In genomic region chr11:27204527-27204926, GRCh38 we compare ENCODE assay signal across 12 cellular contexts.
DNase-seq lines count a peak whose midpoint lies in the region; ATAC-seq, FAIRE-seq and TF ChIP-seq lines count a peak whose summit lies in the region.
"Had no signal": no experiment of that assay in that cellular context is flagged by ENCODE, and none has a peak within 500 bp of the region (broad histone marks: within the 10 kb centered on the region; RNA-seq: fewer than 3 reads in every experiment).

No MANE protein-coding gene starts in this region.

- no peak overlapping the region for H3K4me2 ChIP-seq in endothelial cell of umbilical vein (ENCODE audit: insufficient read depth, low read length)

- CTCF ChIA-PET in AG04449 (lab: Yijun Ruan, JAX): interaction anchor here (1.1 to 6.4 kb wide), 5 partner anchors 11 to 282 kb away, joined by 3 to 35 read pairs (median 5); no protein-coding TSS in a partner anchor
- CTCF ChIA-PET in endothelial cell of umbilical vein (lab: Charles Lee): interaction anchor here (2.4 to 13.5 kb wide), 3 partner anchors 92 to 293 kb away, joined by 9 to 183 read pairs (median 47); no protein-coding TSS in a partner anchor

- intact Hi-C loops in endothelial cell of umbilical vein (cut with micrococcal nuclease): loop anchor here (1.0 to 5.0 kb wide), 2 partner anchors 93 to 282 kb away; no protein-coding TSS in a partner anchor

- POLR2A ChIA-PET in AG04449 (lab: Yijun Ruan, JAX): no interaction called here
- POLR2A ChIA-PET in endothelial cell of umbilical vein (lab: Charles Lee): no interaction called here

- peaks cover 3% of the 10 kb centered on the region for H3K4me1 ChIP-seq in endothelial cell of umbilical vein (ENCODE audit: control insufficient read depth, extremely low read depth, insufficient read depth, low read length)

- dilution Hi-C loops in endothelial cell of umbilical vein (cut with MboI; ENCODE audit: extremely low pct_ligation_motif_present, low sequenced_read_pairs): no loop called here

- BruUV-seq in endothelial cell of umbilical vein (replicated peaks; lab: Mats Ljungman, UMichigan): no TSS peak

- H3K9ac ChIP-seq in endothelial cell of umbilical vein (replicated peaks; ENCODE audit: extremely low read depth, insufficient read depth, low read length): no peak overlapping the region

- H3K36me3 ChIP-seq in endothelial cell of umbilical vein (ENCODE audit: control insufficient read depth in 2 of 2, extremely low read depth in 1 of 2, insufficient read depth in 2 of 2, low read length in 2 of 2): no peaks in the 10 kb centered on the region

- H3K79me2 ChIP-seq in endothelial cell of umbilical vein (ENCODE audit: control insufficient read depth, insufficient read depth, low read length): no peaks in the 10 kb centered on the region

- DNase-seq in AG04449 (ENCODE audit: low read depth, low spot score): no peak
- no peak for DNase-seq in LNCaP clone FGC (ENCODE audit: low read depth)
- DNase-seq in endothelial cell of umbilical vein (ENCODE audit: low read depth, low spot score): peak; percentile 45
- DNase-seq in T-helper 17 cell: no peak
- no peak for DNase-seq in NCI-H1694 (lab: John Stamatoyannopoulos, UW)
- DNase-seq: activated naive CD4-positive, alpha-beta T cell treated with Interleukin-2 at 50 U/mL for 16 hours; substantia nigra had no signal

- ATAC-seq in GM18907 (IDR thresholded peaks at IDR 0.05; ENCODE audit: unreplicated experiment) (peak; percentile 53), T-helper 17 cell (no peak), GM21447 (IDR thresholded peaks at IDR 0.05; ENCODE audit: unreplicated experiment) (no peak), HG02981 (IDR thresholded peaks at IDR 0.05; ENCODE audit: unreplicated experiment) (no peak)
- ATAC-seq: right cardiac atrium had no signal

- H3K4me3 Mint-ChIP-seq in T-helper 17 cell: no peak overlapping the region

- H3K36me3 Mint-ChIP-seq in T-helper 17 cell (ENCODE audit: low read depth): no peaks in the 10 kb centered on the region

- H3K4me3 ChIP-seq in AG04449 (ENCODE audit: low read depth, low read length): no peak overlapping the region
- no peak overlapping the region for H3K4me3 ChIP-seq in LNCaP clone FGC (ENCODE audit: low read depth, low read length)
- no peak overlapping the region for H3K4me3 ChIP-seq in endothelial cell of umbilical vein (replicated peaks in 1 of 3; ENCODE audit: insufficient read depth in 1 of 3, low read depth in 1 of 3, low read length in 3 of 3)

- TF ChIP-seq CTCF in AG04449 (IDR thresholded peaks at IDR 0.05; ENCODE audit: insufficient read depth, low read length, missing control alignments): peak; percentile 27
- TF ChIP-seq CTCF in LNCaP clone FGC (IDR thresholded peaks at IDR 0.05; ENCODE audit: control insufficient read depth, extremely low read depth, insufficient read depth): peak; percentile 60
- TF ChIP-seq CTCF in endothelial cell of umbilical vein (IDR thresholded peaks at IDR 0.05; ENCODE audit: extremely low read depth in 1 of 2, insufficient read depth in 1 of 2, low read depth in 1 of 2, low read length in 2 of 2): peak; percentile 48 to 55

- no peak overlapping the region for H3K27ac Mint-ChIP-seq in T-helper 17 cell

- peaks cover 26% of the 10 kb centered on the region for H3K27me3 Mint-ChIP-seq in T-helper 17 cell

- H4K20me1 ChIP-seq in endothelial cell of umbilical vein (replicated peaks; ENCODE audit: control insufficient read depth, extremely low read depth, insufficient read depth, low read length): no peaks in the 10 kb centered on the region

- H3K27me3 ChIP-seq in endothelial cell of umbilical vein (ENCODE audit: control insufficient read depth in 2 of 2, insufficient read depth in 2 of 2, low read length in 2 of 2): peaks cover 47 to 66% of the 10 kb centered on the region in 2 experiments

- H3K9me1 ChIP-seq in endothelial cell of umbilical vein (replicated peaks; ENCODE audit: control insufficient read depth, extremely low read depth, insufficient read depth, low read length): no peaks in the 10 kb centered on the region

- TF ChIP-seq POLR2A in endothelial cell of umbilical vein (IDR thresholded peaks at IDR 0.05; ENCODE audit: low read depth, low read length): no peak

- no peak overlapping the region for H3K27ac ChIP-seq in endothelial cell of umbilical vein (ENCODE audit: insufficient read depth, low read depth, low read length)
- H3K27ac ChIP-seq: RWPE1 had no signal

- FAIRE-seq in endothelial cell of umbilical vein (lab: Jason Lieb, UNC): no peak

- H3K9me3 ChIP-seq in endothelial cell of umbilical vein (replicated peaks; ENCODE audit: control insufficient read depth, insufficient read depth, low read length): no peaks in the 10 kb centered on the region
- H3K9me3 ChIP-seq in T-helper 17 cell (ENCODE audit: control insufficient read depth, low read length, poor library complexity, severe bottlenecking): no peaks in the 10 kb centered on the region

- H2AFZ ChIP-seq in endothelial cell of umbilical vein (ENCODE audit: low read depth, low read length): no peak overlapping the region

- H3K4me1 Mint-ChIP-seq in T-helper 17 cell: peaks cover 4% of the 10 kb centered on the region

TF ChIP-seq in endothelial cell of umbilical vein, 7 proteins besides CTCF, POLR2A, EP300 and RAD21:
- TF ChIP-seq EZH2 (IDR thresholded peaks at IDR 0.05; ENCODE audit: borderline replicate concordance, low read depth, low read length, severe bottlenecking): no peak
- no peak for TF ChIP-seq GATA2 (IDR thresholded peaks at IDR 0.05; ENCODE audit: insufficient read depth, insufficient read length, low read depth, low read length)
- TF ChIP-seq, protein P1, sequence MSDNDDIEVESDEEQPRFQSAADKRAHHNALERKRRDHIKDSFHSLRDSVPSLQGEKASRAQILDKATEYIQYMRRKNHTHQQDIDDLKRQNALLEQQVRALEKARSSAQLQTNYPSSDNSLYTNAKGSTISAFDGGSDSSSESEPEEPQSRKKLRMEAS (IDR thresholded peaks at IDR 0.05; ENCODE audit: insufficient read depth, insufficient read length): no peak
- TF ChIP-seq MYC (IDR thresholded peaks at IDR 0.05; ENCODE audit: low read depth, low read length): no peak
- TF ChIP-seq FOS (IDR thresholded peaks at IDR 0.05; ENCODE audit: borderline replicate concordance, insufficient read depth, low read length): no peak
- no peak for TF ChIP-seq JUN (IDR thresholded peaks at IDR 0.05; ENCODE audit: borderline replicate concordance, insufficient read depth, insufficient read length, low read depth)
- no peak for TF ChIP-seq POLR2AphosphoS5 (IDR thresholded peaks at IDR 0.05; ENCODE audit: insufficient read depth, low read depth, low read length)
